23 cellular contexts compared by ENCODE assay signal in genomic region chr18:34028341-34028740, GRCh38.
DNase-seq lines count a peak whose midpoint lies in the region; ATAC-seq and TF ChIP-seq lines count a peak whose summit lies in the region.
"Had no signal": no experiment of that assay in that cellular context is flagged by ENCODE, and none has a peak within 500 bp of the region (broad histone marks: within the 10 kb centered on the region; RNA-seq: fewer than 3 reads in every experiment).

No MANE protein-coding gene starts in this region.

- H3K36me3 Mint-ChIP-seq in activated CD8-positive, alpha-beta T cell treated with anti-CD3 and anti-CD28 coated beads for 36 hours (ENCODE audit: low read depth) = no peaks in the 10 kb centered on the region
- H3K36me3 Mint-ChIP-seq: CD4-positive, alpha-beta memory T cell; stimulated activated effector memory CD8-positive, alpha-beta T cell treated with anti-CD3 and anti-CD28 coated beads, Interleukin-12 subunit alpha, Interleukin-12 subunit beta, amount 100 ng/mL, for 72 hours had no signal

- peaks cover 0 to 19% (median 2%) of the 10 kb centered on the region in 4 donors for H3K4me1 ChIP-seq in transverse colon
- H3K4me1 ChIP-seq in thyroid gland = no peaks in the 10 kb centered on the region
- H3K4me1 ChIP-seq: heart right ventricle had no signal

- no peaks in the 10 kb centered on the region for H3K9me3 ChIP-seq in transverse colon
- H3K9me3 ChIP-seq in thyroid gland = no peaks in the 10 kb centered on the region

- no peaks in the 10 kb centered on the region for H3K4me1 Mint-ChIP-seq in activated CD8-positive, alpha-beta T cell treated with anti-CD3 and anti-CD28 coated beads for 36 hours (ENCODE audit: low read depth)
- H3K4me1 Mint-ChIP-seq: CD4-positive, alpha-beta memory T cell; central memory CD8-positive, alpha-beta T cell; neural crest cell; stimulated activated effector memory CD8-positive, alpha-beta T cell treated with anti-CD3 and anti-CD28 coated beads, Interleukin-12 subunit alpha, Interleukin-12 subunit beta, amount 100 ng/mL, for 72 hours had no signal

- TF ChIP-seq EP300 in transverse colon (IDR thresholded peaks at IDR 0.05; ENCODE audit: low read depth) = no peak

- H3K36me3 ChIP-seq in transverse colon (no peaks in the 10 kb centered on the region), thyroid gland (no peaks in the 10 kb centered on the region)
- H3K36me3 ChIP-seq: heart right ventricle had no signal

- peaks cover 8% of the 10 kb centered on the region for H3K9me3 Mint-ChIP-seq in activated CD8-positive, alpha-beta T cell treated with anti-CD3 and anti-CD28 coated beads for 36 hours

- ATAC-seq in left colon = peak; percentile 95
- ATAC-seq in activated CD8-positive, alpha-beta T cell treated with anti-CD3 and anti-CD28 coated beads for 36 hours = no peak
- ATAC-seq: activated CD4-positive, CD25-positive, alpha-beta regulatory T cell treated with anti-CD3 and anti-CD28 coated beads, Interleukin-2, amount 50 U/mL, for 24 hours; heart right ventricle; stimulated activated effector memory CD8-positive, alpha-beta T cell treated with anti-CD3 and anti-CD28 coated beads, Interleukin-12 subunit alpha, Interleukin-12 subunit beta, amount 100 ng/mL, for 72 hours had no signal

- TF ChIP-seq POLR2A in transverse colon (IDR thresholded peaks at IDR 0.05) (no peak), thyroid gland (IDR thresholded peaks at IDR 0.05) (no peak)

- H3K4me3 Mint-ChIP-seq in activated CD8-positive, alpha-beta T cell treated with anti-CD3 and anti-CD28 coated beads for 36 hours = no peak overlapping the region
- H3K4me3 Mint-ChIP-seq: activated naive CD4-positive, alpha-beta T cell treated with anti-CD3 and anti-CD28 coated beads for 36 hours; CD4-positive, alpha-beta memory T cell; central memory CD8-positive, alpha-beta T cell; HFFc6; neural crest cell; stimulated activated effector memory CD8-positive, alpha-beta T cell treated with anti-CD3 and anti-CD28 coated beads, Interleukin-12 subunit alpha, Interleukin-12 subunit beta, amount 100 ng/mL, for 72 hours had no signal

- 46% methylated on average over 2 of the region's 2 CpGs; no CpG with 5 or more reads in 1 of the 2 donors for WGBS in transverse colon (ENCODE audit: low coverage in 1 of 2), 2 donors
- 89 to 91% methylated on average over 2 of the region's 2 CpGs for WGBS in thyroid gland, 2 donors

- H3K27ac Mint-ChIP-seq in activated CD8-positive, alpha-beta T cell treated with anti-CD3 and anti-CD28 coated beads for 36 hours = no peak overlapping the region
- H3K27ac Mint-ChIP-seq: activated naive CD4-positive, alpha-beta T cell treated with anti-CD3 and anti-CD28 coated beads for 36 hours; CD4-positive, alpha-beta memory T cell; HFFc6; stimulated activated effector memory CD8-positive, alpha-beta T cell treated with anti-CD3 and anti-CD28 coated beads, Interleukin-12 subunit alpha, Interleukin-12 subunit beta, amount 100 ng/mL, for 72 hours had no signal

- POLR2A ChIA-PET in activated CD8-positive, alpha-beta T cell treated with anti-CD3 and anti-CD28 coated beads for 36 hours (lab: Charles Lee) = no interaction called here

- in situ Hi-C loops in transverse colon (cut with MboI; ENCODE audit: low pct_ligation_motif_present in 1 of 4, low pct_unique_long_range_greater_than_20kb in 1 of 4, low sequenced_read_pairs in 3 of 4) = loop anchor here in 1 of 4 donors (25.0 kb wide), 2 partner anchors 91 to 191 kb away; no protein-coding TSS in a partner anchor

- CTCF ChIA-PET in activated CD8-positive, alpha-beta T cell treated with anti-CD3 and anti-CD28 coated beads for 36 hours (lab: Charles Lee) = no interaction called here

- no peak for TF ChIP-seq CTCF in transverse colon (IDR thresholded peaks at IDR 0.05)
- no peak for TF ChIP-seq CTCF in thyroid gland (IDR thresholded peaks at IDR 0.05)
- TF ChIP-seq CTCF in activated CD8-positive, alpha-beta T cell treated with anti-CD3 and anti-CD28 coated beads for 36 hours (IDR thresholded peaks at IDR 0.05) = no peak

- H3K27ac ChIP-seq in transverse colon (peak overlapping the region in 3 of 4 donors; percentile 17 to 50 (median 32)), thyroid gland (no peak overlapping the region)
- H3K27ac ChIP-seq: 22Rv1, heart right ventricle, RWPE1 had no signal

- peak; percentile 58 for DNase-seq in DMS153 (lab: John Stamatoyannopoulos, UW)
- no peak for DNase-seq in DMS153 treated with DMSO at 0.1 percent for 48 hours (lab: John Stamatoyannopoulos, UW; ENCODE audit: unreplicated experiment)
- DNase-seq in SW480 (ENCODE audit: low spot score) = peak; percentile 69
- DNase-seq in left colon = peak; percentile 50
- DNase-seq in transverse colon = peak; percentile 60
- DNase-seq in thyroid gland = no peak
- no peak for DNase-seq in activated CD8-positive, alpha-beta T cell treated with anti-CD3 and anti-CD28 coated beads for 36 hours
- no peak for DNase-seq in activated naive CD4-positive, alpha-beta T cell treated with Interleukin-2 at 50 U/mL for 16 hours
- DNase-seq: activated naive CD4-positive, alpha-beta T cell treated with anti-CD3 and anti-CD28 coated beads for 36 hours; activated T-cell treated with anti-CD3 and anti-CD28 coated beads, Interleukin-2, amount 50 U/mL, for 1 hour; CD4-positive, alpha-beta memory T cell; DMS79 treated with DMSO at 0.1 percent for 48 hours; heart right ventricle; HFFc6; NCI-H1105 treated with DMSO at 0.1 percent for 48 hours; NCI-H524; posterior cingulate gyrus had no signal

- intact Hi-C loops in left colon (cut with DNase I, micrococcal nuclease) = no loop called here
- intact Hi-C loops in transverse colon (cut with DNase I; ENCODE audit: low total_unique reads) = no loop called here
- intact Hi-C loops in thyroid gland (cut with DNase I) = no loop called here
- intact Hi-C loops in activated CD8-positive, alpha-beta T cell treated with anti-CD3 and anti-CD28 coated beads for 36 hours (cut with micrococcal nuclease) = no loop called here

- H3K27me3 ChIP-seq in transverse colon (no peaks in the 10 kb centered on the region), thyroid gland (no peaks in the 10 kb centered on the region)

- no peak overlapping the region for H3K4me3 ChIP-seq in transverse colon
- H3K4me3 ChIP-seq in thyroid gland (replicated peaks in 1 of 3) = no peak overlapping the region
- H3K4me3 ChIP-seq: heart right ventricle had no signal

- no peaks in the 10 kb centered on the region for H3K27me3 Mint-ChIP-seq in activated CD8-positive, alpha-beta T cell treated with anti-CD3 and anti-CD28 coated beads for 36 hours
- H3K27me3 Mint-ChIP-seq: CD4-positive, alpha-beta memory T cell; central memory CD8-positive, alpha-beta T cell had no signal

Comparison
In these comparisons a context has a peak if more than half of its experiments do, and no peak if none do; other contexts are left out.
1. DNase-seq: peak in DMS153 (single experiment), SW480 (single experiment), left colon (2 of 2) and transverse colon (single experiment); none in DMS153 treated with DMSO at 0.1 percent for 48 hours (single experiment), thyroid gland (0 of 2), activated CD8-positive, alpha-beta T cell treated with anti-CD3 and anti-CD28 coated beads for 36 hours (single experiment) and activated naive CD4-positive, alpha-beta T cell treated with Interleukin-2 at 50 U/mL for 16 hours (single experiment).
2. H3K27ac ChIP-seq: peak in transverse colon (3 of 4); none in thyroid gland (0 of 3).